ENCODE assay signal across 14 cellular contexts in genomic region chr7:1901431-1902210, GRCh38.
"Had no signal": no experiment of that assay in that cellular context is flagged by ENCODE, and none has a peak within 500 bp of the region (broad histone marks: within the 10 kb centered on the region; RNA-seq: fewer than 3 reads in every experiment).

No MANE protein-coding gene starts in this region.

- H3K4me1 ChIP-seq: prostate gland had no signal

- FAIRE-seq: bronchial epithelial cell, endothelial cell of umbilical vein, keratinocyte had no signal

- H3K9me3 Mint-ChIP-seq: activated CD4-positive, alpha-beta memory T cell treated with anti-CD3 and anti-CD28 coated beads, Interleukin-2, amount 10 ng/mL, durations not matched to agents 7 days and 5 days; activated naive CD8-positive, alpha-beta T cell treated with anti-CD3 and anti-CD28 coated beads, Interleukin-2, amount 10 ng/mL, durations not matched to agents 7 days and 5 days; naive thymus-derived CD8-positive, alpha-beta T cell; stimulated activated naive CD8-positive, alpha-beta T cell treated with anti-CD3 and anti-CD28 coated beads, Interleukin-15, amount 100 ng/mL, for 72 hours had no signal

- DNase-seq: activated CD4-positive, alpha-beta memory T cell treated with anti-CD3 and anti-CD28 coated beads, Interleukin-2, amount 10 ng/mL, durations not matched to agents 7 days and 5 days; activated naive CD8-positive, alpha-beta T cell treated with anti-CD3 and anti-CD28 coated beads, Interleukin-2, amount 10 ng/mL, durations not matched to agents 7 days and 5 days; anterior cingulate cortex; foreskin melanocyte; occipital lobe; stimulated activated CD4-positive, alpha-beta T cell treated with anti-CD3 and anti-CD28 coated beads, Interleukin-4, amount 100 ng/mL, for 1 hour; stimulated activated naive CD8-positive, alpha-beta T cell treated with anti-CD3 and anti-CD28 coated beads, Interleukin-15, amount 100 ng/mL, for 72 hours; T1000 had no signal

- H3K4me3 Mint-ChIP-seq: activated CD4-positive, alpha-beta memory T cell treated with anti-CD3 and anti-CD28 coated beads, Interleukin-2, amount 10 ng/mL, durations not matched to agents 7 days and 5 days; activated naive CD8-positive, alpha-beta T cell treated with anti-CD3 and anti-CD28 coated beads, Interleukin-2, amount 10 ng/mL, durations not matched to agents 7 days and 5 days; naive thymus-derived CD8-positive, alpha-beta T cell; stimulated activated naive CD8-positive, alpha-beta T cell treated with anti-CD3 and anti-CD28 coated beads, Interleukin-15, amount 100 ng/mL, for 72 hours had no signal

- H3K4me1 Mint-ChIP-seq: activated naive CD8-positive, alpha-beta T cell treated with anti-CD3 and anti-CD28 coated beads, Interleukin-2, amount 10 ng/mL, durations not matched to agents 7 days and 5 days; stimulated activated naive CD8-positive, alpha-beta T cell treated with anti-CD3 and anti-CD28 coated beads, Interleukin-15, amount 100 ng/mL, for 72 hours had no signal

- H3K27me3 Mint-ChIP-seq: activated CD4-positive, alpha-beta memory T cell treated with anti-CD3 and anti-CD28 coated beads, Interleukin-2, amount 10 ng/mL, durations not matched to agents 7 days and 5 days; activated naive CD8-positive, alpha-beta T cell treated with anti-CD3 and anti-CD28 coated beads, Interleukin-2, amount 10 ng/mL, durations not matched to agents 7 days and 5 days; naive thymus-derived CD8-positive, alpha-beta T cell; stimulated activated naive CD8-positive, alpha-beta T cell treated with anti-CD3 and anti-CD28 coated beads, Interleukin-15, amount 100 ng/mL, for 72 hours had no signal

- H3K4me3 ChIP-seq: prostate gland, thoracic aorta had no signal

- H3K36me3 Mint-ChIP-seq: activated naive CD8-positive, alpha-beta T cell treated with anti-CD3 and anti-CD28 coated beads, Interleukin-2, amount 10 ng/mL, durations not matched to agents 7 days and 5 days had no signal

- H3K27ac ChIP-seq: prostate gland, thoracic aorta had no signal

- ATAC-seq: naive thymus-derived CD8-positive, alpha-beta T cell; stimulated activated naive CD8-positive, alpha-beta T cell treated with anti-CD3 and anti-CD28 coated beads, Interleukin-15, amount 100 ng/mL, for 72 hours had no signal

- H3K9me3 ChIP-seq: prostate gland, thoracic aorta had no signal

- H3K36me3 ChIP-seq: prostate gland had no signal

- H3K27ac Mint-ChIP-seq: activated CD4-positive, alpha-beta memory T cell treated with anti-CD3 and anti-CD28 coated beads, Interleukin-2, amount 10 ng/mL, durations not matched to agents 7 days and 5 days; activated naive CD8-positive, alpha-beta T cell treated with anti-CD3 and anti-CD28 coated beads, Interleukin-2, amount 10 ng/mL, durations not matched to agents 7 days and 5 days had no signal
